ENCODE assay signal across 19 cellular contexts in genomic region chrX:48864210-48864609, GRCh38. TPM values are rescaled to one million over a fixed set of nuclear protein-coding genes. Genes with fewer than 3 reads are reported as not detected.
A peak's percentile ranks its signal among the peaks of the same experiment; 100 is the strongest.
DNase-seq lines count a peak whose midpoint lies in the region; ATAC-seq and TF ChIP-seq lines count a peak whose summit lies in the region.
"Had no signal": no experiment of that assay in that cellular context is flagged by ENCODE, and none has a peak within 500 bp of the region (broad histone marks: within the 10 kb centered on the region; RNA-seq: fewer than 3 reads in every experiment).

No MANE protein-coding gene starts in this region.

- in situ Hi-C loops in ACHN (cut with HindIII; ENCODE audit: low pct_ligation_motif_present, low pct_unique_long_range_greater_than_20kb, low sequenced_read_pairs) = no loop called here

- ATAC-seq in HG02571 (IDR thresholded peaks at IDR 0.05; ENCODE audit: unreplicated experiment) (no peak), GM19023 (IDR thresholded peaks at IDR 0.05; ENCODE audit: unreplicated experiment) (no peak), HG03460 (IDR thresholded peaks at IDR 0.05; ENCODE audit: unreplicated experiment) (no peak), GM21381 (IDR thresholded peaks at IDR 0.05; ENCODE audit: unreplicated experiment) (no peak)
- ATAC-seq: A549, gastrocnemius medialis had no signal

- H3K4me3 ChIP-seq in fibroblast of the aortic adventitia (ENCODE audit: low read depth, low read length) = no peak overlapping the region
- H3K4me3 ChIP-seq: A549, gastrocnemius medialis, transverse colon had no signal

- DNase-seq in ACHN = peak; percentile 66
- peak; percentile 24 for DNase-seq in HS-27A (ENCODE audit: low read depth)
- peak; percentile 75 for DNase-seq in SW480 (ENCODE audit: low spot score)
- peak; percentile 72 for DNase-seq in fibroblast of the aortic adventitia (ENCODE audit: low read depth)
- DNase-seq: activated CD4-positive, alpha-beta T cell treated with anti-CD3 and anti-CD28 coated beads for 48 hours; activated T-cell treated with anti-CD3 and anti-CD28 coated beads, Interleukin-2, amount 50 U/mL, for 48 hours; DMS53; gastrocnemius medialis; islet precursor cell; Kasumi-1; stimulated activated CD4-positive, alpha-beta T cell treated with anti-CD3 and anti-CD28 coated beads, Interleukin-2, amount 100 ng/mL, for 24 hours; T-helper 1 cell; transverse colon had no signal

- no peak for TF ChIP-seq CTCF in fibroblast of the aortic adventitia (IDR thresholded peaks at IDR 0.05; ENCODE audit: insufficient read depth, low read length)

RNA-seq across cellular contexts. Expression of gene PCSK1N, which starts 28.8 kb away (rescaled TPM):
- not detected in 2 replicates for total RNA-seq in fibroblast of the aortic adventitia (ENCODE audit: low replicate concordance)
- total RNA-seq: gastrocnemius medialis had no signal

RNA-seq across cellular contexts. Expression of gene TIMM17B, which starts 33.4 kb away (rescaled TPM):
- 7.0 and 19.4 TPM in 2 replicates for total RNA-seq in fibroblast of the aortic adventitia (ENCODE audit: low replicate concordance)

RNA-seq across cellular contexts. Expression of gene PQBP1, which starts 33.5 kb away (rescaled TPM):
- total RNA-seq in fibroblast of the aortic adventitia (ENCODE audit: low replicate concordance) = 35.4 and 65.5 TPM in 2 replicates

RNA-seq across cellular contexts. Expression of gene ERAS, which starts 37.9 kb away (rescaled TPM):
- not detected in 2 replicates for total RNA-seq in fibroblast of the aortic adventitia (ENCODE audit: low replicate concordance)
- total RNA-seq: dermis microvascular lymphatic vessel endothelial cell, gastrocnemius medialis, transverse colon had no signal

RNA-seq across cellular contexts. Expression of gene SLC35A2, which starts 47.2 kb away (rescaled TPM):
- total RNA-seq in fibroblast of the aortic adventitia (ENCODE audit: low replicate concordance) = 5.6 and 12.2 TPM in 2 replicates

Comparison
In these comparisons a context has a peak if more than half of its experiments do, and no peak if none do; other contexts are left out.
1. DNase-seq: peak in every context shown above with its lines; median percentile 75 in SW480; 72 in fibroblast of the aortic adventitia; 66 in ACHN; 24 in HS-27A.